14 cellular contexts compared by ENCODE assay signal in genomic region chr21:42025392-42026071, GRCh38. TPM values are rescaled to one million over a fixed set of nuclear protein-coding genes. Genes with fewer than 3 reads are reported as not detected.
A peak's percentile ranks its signal among the peaks of the same experiment; 100 is the strongest.
DNase-seq lines count a peak whose midpoint lies in the region; ATAC-seq and TF ChIP-seq lines count a peak whose summit lies in the region.
"Had no signal": no experiment of that assay in that cellular context is flagged by ENCODE, and none has a peak within 500 bp of the region (broad histone marks: within the 10 kb centered on the region; RNA-seq: fewer than 3 reads in every experiment).

No MANE protein-coding gene starts in this region.

- TF ChIP-seq CTCF in fibroblast of mammary gland (conservative IDR thresholded peaks at IDR 0.05; ENCODE audit: control insufficient read depth, insufficient read depth, low read depth, low read length) = no peak

- H3K36me3 ChIP-seq in SJSA1 (no peaks in the 10 kb centered on the region), rectal smooth muscle tissue (ENCODE audit: control insufficient read depth, insufficient read depth, low read length) (no peaks in the 10 kb centered on the region)
- H3K36me3 ChIP-seq: prostate gland had no signal

- H3K4me1 ChIP-seq in SJSA1 (replicated peaks) (peaks cover 18% of the 10 kb centered on the region), rectal smooth muscle tissue (ENCODE audit: control insufficient read depth, insufficient read depth, low read length) (peaks cover 2% of the 10 kb centered on the region)
- H3K4me1 ChIP-seq: prostate gland had no signal

- DNase-seq in D341Med (ENCODE audit: low spot score) (peak; percentile 9), SJSA1 (ENCODE audit: low read depth in 1 of 2, low spot score in 2 of 2) (peak; percentile 82 to 91), fibroblast of mammary gland (ENCODE audit: low read depth) (peak; percentile 73), anterior cingulate cortex (lab: John Stamatoyannopoulos, UW) (no peak), NCI-H1092 (lab: John Stamatoyannopoulos, UW) (no peak), dedifferentiated amniotic fluid mesenchymal stem cell (ENCODE audit: extremely low spot score) (no peak)
- DNase-seq: activated CD4-positive, alpha-beta T cell treated with anti-CD3 and anti-CD28 coated beads, Interleukin-2, amount 50 U/mL, for 4 hours; left ventricle myocardium superior; NCI-H187 had no signal

- no peak for ATAC-seq in HG03565 (IDR thresholded peaks at IDR 0.05; ENCODE audit: unreplicated experiment)
- ATAC-seq: left ventricle myocardium superior had no signal

- no peaks in the 10 kb centered on the region for H3K9me3 ChIP-seq in SJSA1 (replicated peaks)
- H3K9me3 ChIP-seq: prostate gland had no signal

- H3K27me3 ChIP-seq in SJSA1 (replicated peaks) = no peaks in the 10 kb centered on the region
- H3K27me3 ChIP-seq in rectal smooth muscle tissue (ENCODE audit: control insufficient read depth, insufficient read depth, low read length) = no peaks in the 10 kb centered on the region

- no peak overlapping the region for H3K4me3 ChIP-seq in SJSA1
- no peak overlapping the region for H3K4me3 ChIP-seq in fibroblast of mammary gland (ENCODE audit: control insufficient read depth, low read depth, low read length)
- no peak overlapping the region for H3K4me3 ChIP-seq in rectal smooth muscle tissue (ENCODE audit: low read length)
- H3K4me3 ChIP-seq: prostate gland had no signal

- H3K27ac ChIP-seq in SJSA1 = peak overlapping the region; percentile 49
- H3K27ac ChIP-seq in rectal smooth muscle tissue (ENCODE audit: low read depth, low read length) = peak overlapping the region; percentile 44
- H3K27ac ChIP-seq: C4-2B, prostate gland had no signal

- no peak overlapping the region for H3K9ac ChIP-seq in rectal smooth muscle tissue (ENCODE audit: low read length)

RNA-seq across cellular contexts. Expression of gene ZBTB21, which starts 15.4 kb away (rescaled TPM):
- 7.1 and 11.4 TPM in 2 replicates for total RNA-seq in SJSA1 (2014; rRNA removed; shearing (Covaris generic))

RNA-seq across cellular contexts. Expression of gene UMODL1, which starts 45.6 kb away (rescaled TPM):
- 0.22 TPM in 1 of 2 replicates, not detected in the other for total RNA-seq in SJSA1 (2014; rRNA removed; shearing (Covaris generic))
- total RNA-seq: left ventricle myocardium superior, NCI-H460 had no signal

Comparison
In these comparisons a context has a peak if more than half of its experiments do, and no peak if none do; other contexts are left out.
1. DNase-seq: peak in D341Med (single experiment), SJSA1 (2 of 2) and fibroblast of mammary gland (single experiment); none in anterior cingulate cortex (0 of 58), NCI-H1092 (single experiment) and dedifferentiated amniotic fluid mesenchymal stem cell (single experiment).